ENCODE assay signal across 22 cellular contexts in genomic region chr11:39745401-39745800, GRCh38.
A peak's percentile ranks its signal among the peaks of the same experiment; 100 is the strongest.
DNase-seq lines count a peak whose midpoint lies in the region; ATAC-seq and TF ChIP-seq lines count a peak whose summit lies in the region.
"Had no signal": no experiment of that assay in that cellular context is flagged by ENCODE, and none has a peak within 500 bp of the region (broad histone marks: within the 10 kb centered on the region; RNA-seq: fewer than 3 reads in every experiment).

No MANE protein-coding gene starts in this region.

- no peak overlapping the region for H3K4me3 ChIP-seq in Caco-2 (ENCODE audit: low read depth, low read length)
- H3K4me3 ChIP-seq: A549, GM12878, HAP-1 had no signal

- H3K27me3 Mint-ChIP-seq in Caco-2 (ENCODE audit: insufficient read depth, unreplicated experiment) (no peaks in the 10 kb centered on the region), WTC11 (ENCODE audit: low read depth) (no peaks in the 10 kb centered on the region; the same call in 1 of the 2 replicates)
- H3K27me3 Mint-ChIP-seq: B cell had no signal

- H3K4me1 Mint-ChIP-seq in Caco-2 (ENCODE audit: low read depth, unreplicated experiment) (peaks cover 8% of the 10 kb centered on the region), WTC11 (no peaks in the 10 kb centered on the region)
- H3K4me1 Mint-ChIP-seq: B cell, CD14-positive monocyte had no signal

- TF ChIP-seq CTCF in Caco-2 (IDR thresholded peaks at IDR 0.05; ENCODE audit: insufficient read depth in 1 of 2, low read depth in 1 of 2, low read length in 1 of 2, severe bottlenecking in 1 of 2, unreplicated experiment in 1 of 2) (no peak), WTC11 (IDR thresholded peaks at IDR 0.05) (no peak)

- ATAC-seq in WTC11 = no peak
- no peak for ATAC-seq in HG03378 (IDR thresholded peaks at IDR 0.05; ENCODE audit: unreplicated experiment)
- no peak for ATAC-seq in left colon
- ATAC-seq: A549, GM12878 had no signal

- H3K27me3 ChIP-seq in Caco-2 (replicated peaks; ENCODE audit: control insufficient read depth, insufficient read depth, low read length) = no peaks in the 10 kb centered on the region

- H3K4me1 ChIP-seq in Caco-2 = peaks cover 20% of the 10 kb centered on the region
- H3K4me1 ChIP-seq: A549, HAP-1 had no signal

- H3K4me3 Mint-ChIP-seq in Caco-2 (ENCODE audit: unreplicated experiment) = peak overlapping the region; percentile 2
- no peak overlapping the region for H3K4me3 Mint-ChIP-seq in WTC11
- H3K4me3 Mint-ChIP-seq: B cell, CD14-positive monocyte had no signal

- CTCF ChIA-PET in Caco-2 (lab: Charles Lee) (no interaction called here), WTC11 (lab: Charles Lee) (no interaction called here)

- H3K36me3 ChIP-seq in Caco-2 (ENCODE audit: control insufficient read depth, insufficient read depth, low read length) = no peaks in the 10 kb centered on the region
- H3K36me3 ChIP-seq: HAP-1 had no signal

- POLR2A ChIA-PET in Caco-2 (lab: Charles Lee) = no interaction called here
- POLR2A ChIA-PET in WTC11 (lab: Charles Lee) = no interaction called here

- H3K27ac Mint-ChIP-seq in Caco-2 (ENCODE audit: unreplicated experiment) = no peak overlapping the region
- no peak overlapping the region for H3K27ac Mint-ChIP-seq in WTC11
- H3K27ac Mint-ChIP-seq: B cell, CD14-positive monocyte had no signal

- no TSS peak for BruUV-seq in Caco-2 (replicated peaks; lab: Mats Ljungman, UMichigan)

- DNase-seq in Caco-2 (peak; percentile 39 to 61), HT1080 (ENCODE audit: low read depth) (peak; percentile 77), SW480 (ENCODE audit: low spot score) (peak; percentile 64), iris pigment epithelial cell (ENCODE audit: low read depth) (peak; percentile 15), DMS114 treated with DMSO at 0.1 percent for 48 hours (lab: John Stamatoyannopoulos, UW; ENCODE audit: unreplicated experiment) (no peak), WTC11 (ENCODE audit: low spot score) (no peak), left colon (no peak)
- DNase-seq: DMS79, KG1, NCI-H1092 treated with DMSO at 0.1 percent for 48 hours, NCI-H2081, NCI-H2171, NCI-H345, NCI-H524, NCI-H82, Right ventricle myocardium superior had no signal

- H3K9me3 Mint-ChIP-seq in Caco-2 (ENCODE audit: unreplicated experiment) (no peaks in the 10 kb centered on the region), WTC11 (peaks cover 55% of the 10 kb centered on the region)

- H3K9me3 ChIP-seq in Caco-2 = peaks cover 11% of the 10 kb centered on the region
- H3K9me3 ChIP-seq: A549, HAP-1 had no signal

- H3K36me3 Mint-ChIP-seq in Caco-2 (ENCODE audit: insufficient read depth, unreplicated experiment) (peaks cover 4% of the 10 kb centered on the region), WTC11 (peaks cover 44% of the 10 kb centered on the region)
- H3K36me3 Mint-ChIP-seq: CD14-positive monocyte had no signal

- intact Hi-C loops in Caco-2 (cut with micrococcal nuclease; ENCODE audit: unreplicated experiment) = no loop called here
- intact Hi-C loops in left colon (cut with DNase I, micrococcal nuclease) = no loop called here

TF ChIP-seq in WTC11, 78 proteins besides CTCF, POLR2A, EP300 and RAD21:
- no peak for TF ChIP-seq FOXK1 (CRISPR knock-in tag; IDR thresholded peaks at IDR 0.05)
- TF ChIP-seq RELA (CRISPR knock-in tag; IDR thresholded peaks at IDR 0.05; ENCODE audit: borderline replicate concordance) = no peak
- no peak for TF ChIP-seq ZNF317 (CRISPR knock-in tag; IDR thresholded peaks at IDR 0.05; ENCODE audit: borderline replicate concordance, low read depth)
- no peak for TF ChIP-seq NFE2L1 (CRISPR knock-in tag; IDR thresholded peaks at IDR 0.05)
- TF ChIP-seq ZNF121 (CRISPR knock-in tag; IDR thresholded peaks at IDR 0.05) = no peak
- TF ChIP-seq ZNF263 (CRISPR knock-in tag; IDR thresholded peaks at IDR 0.05; ENCODE audit: low read depth) = no peak
- TF ChIP-seq, protein P1, sequence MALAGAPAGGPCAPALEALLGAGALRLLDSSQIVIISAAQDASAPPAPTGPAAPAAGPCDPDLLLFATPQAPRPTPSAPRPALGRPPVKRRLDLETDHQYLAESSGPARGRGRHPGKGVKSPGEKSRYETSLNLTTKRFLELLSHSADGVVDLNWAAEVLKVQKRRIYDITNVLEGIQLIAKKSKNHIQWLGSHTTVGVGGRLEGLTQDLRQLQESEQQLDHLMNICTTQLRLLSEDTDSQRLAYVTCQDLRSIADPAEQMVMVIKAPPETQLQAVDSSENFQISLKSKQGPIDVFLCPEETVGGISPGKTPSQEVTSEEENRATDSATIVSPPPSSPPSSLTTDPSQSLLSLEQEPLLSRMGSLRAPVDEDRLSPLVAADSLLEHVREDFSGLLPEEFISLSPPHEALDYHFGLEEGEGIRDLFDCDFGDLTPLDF (CRISPR knock-in tag; IDR thresholded peaks at IDR 0.05) = no peak
- TF ChIP-seq ZNF671 (CRISPR knock-in tag; IDR thresholded peaks at IDR 0.05) = no peak
- TF ChIP-seq TCF7 (CRISPR knock-in tag; IDR thresholded peaks at IDR 0.05; ENCODE audit: low read depth) = no peak
- no peak for TF ChIP-seq OVOL2 (CRISPR knock-in tag; IDR thresholded peaks at IDR 0.05; ENCODE audit: borderline replicate concordance)
- TF ChIP-seq ELF4 (CRISPR knock-in tag; IDR thresholded peaks at IDR 0.05; ENCODE audit: low read depth) = no peak
- TF ChIP-seq, protein P2, sequence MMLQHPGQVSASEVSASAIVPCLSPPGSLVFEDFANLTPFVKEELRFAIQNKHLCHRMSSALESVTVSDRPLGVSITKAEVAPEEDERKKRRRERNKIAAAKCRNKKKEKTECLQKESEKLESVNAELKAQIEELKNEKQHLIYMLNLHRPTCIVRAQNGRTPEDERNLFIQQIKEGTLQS (CRISPR knock-in tag; conservative IDR thresholded peaks at IDR 0.05) = no peak
- no peak for TF ChIP-seq CBFB (CRISPR knock-in tag; IDR thresholded peaks at IDR 0.05; ENCODE audit: low read depth)
- TF ChIP-seq FOXP4 (CRISPR knock-in tag; IDR thresholded peaks at IDR 0.05) = no peak

Comparison
In these comparisons a context has a peak if more than half of its experiments do, and no peak if none do; other contexts are left out.
1. DNase-seq: peak in Caco-2 (2 of 2), HT1080 (single experiment), SW480 (single experiment) and iris pigment epithelial cell (single experiment); none in DMS114 treated with DMSO at 0.1 percent for 48 hours (single experiment), WTC11 (single experiment) and left colon (0 of 2).